Comparison of ENCODE assay signal across 1 cellular context in the genomic region with DNA sequence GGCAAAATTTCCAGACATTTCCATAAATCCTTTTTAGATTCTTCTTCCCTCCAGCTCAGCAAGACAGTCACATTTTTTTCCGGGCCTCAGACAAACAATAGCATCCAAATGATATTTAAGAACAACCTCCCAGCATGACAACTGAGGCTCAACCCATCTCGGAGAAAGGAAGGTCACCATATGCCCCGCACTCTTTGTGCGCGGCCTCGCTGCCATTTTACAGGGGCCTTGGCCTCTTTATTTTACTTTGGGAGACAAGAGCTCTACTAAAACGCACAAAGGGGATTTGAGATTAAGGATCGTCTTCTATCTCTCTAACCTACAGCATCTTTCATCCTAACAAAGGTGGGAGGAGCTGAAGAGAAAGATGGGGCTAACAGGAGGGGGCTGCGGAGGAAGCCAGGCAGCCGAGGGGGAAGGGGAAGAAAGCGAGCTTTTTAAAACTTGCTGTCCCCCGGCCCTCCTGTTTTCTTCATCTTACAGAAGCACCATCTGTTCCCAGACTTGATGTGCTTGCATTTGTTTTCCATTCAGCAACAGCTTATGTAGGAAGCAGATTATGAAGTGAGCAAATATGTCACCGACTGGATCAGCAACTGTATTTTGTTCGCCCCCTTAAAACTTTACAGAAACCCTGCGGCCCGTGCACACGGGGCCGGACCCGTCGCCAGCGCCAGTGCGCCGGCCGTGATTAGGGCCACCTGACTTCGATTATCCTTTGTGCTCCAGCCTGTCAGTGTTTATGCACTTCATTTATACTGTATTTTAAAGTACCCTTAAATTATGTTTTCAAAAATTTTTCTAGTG.
TF ChIP-seq lines count a peak whose summit lies in the region.

No MANE protein-coding gene starts in this region.

TF ChIP-seq in H1, 55 proteins besides CTCF, POLR2A, EP300 and RAD21:
- TF ChIP-seq TCF12 (IDR thresholded peaks at IDR 0.05; ENCODE audit: low read depth, low read length) (no peak), CREB1 (IDR thresholded peaks at IDR 0.05) (no peak), GTF2F1 (IDR thresholded peaks at IDR 0.05; ENCODE audit: borderline replicate concordance, low read depth, low read length) (no peak), SP4 (IDR thresholded peaks at IDR 0.05; ENCODE audit: low read length) (no peak), HDAC2 (IDR thresholded peaks at IDR 0.05; ENCODE audit: borderline replicate concordance in 1 of 2, low read depth in 2 of 2, low read length in 2 of 2) (no peak)
- TF ChIP-seq, protein P1, sequence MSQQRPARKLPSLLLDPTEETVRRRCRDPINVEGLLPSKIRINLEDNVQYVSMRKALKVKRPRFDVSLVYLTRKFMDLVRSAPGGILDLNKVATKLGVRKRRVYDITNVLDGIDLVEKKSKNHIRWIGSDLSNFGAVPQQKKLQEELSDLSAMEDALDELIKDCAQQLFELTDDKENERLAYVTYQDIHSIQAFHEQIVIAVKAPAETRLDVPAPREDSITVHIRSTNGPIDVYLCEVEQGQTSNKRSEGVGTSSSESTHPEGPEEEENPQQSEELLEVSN (IDR thresholded peaks at IDR 0.05): no peak
TF ChIP-seq in H1: peak in this region for 0.
